In the genomic region with DNA sequence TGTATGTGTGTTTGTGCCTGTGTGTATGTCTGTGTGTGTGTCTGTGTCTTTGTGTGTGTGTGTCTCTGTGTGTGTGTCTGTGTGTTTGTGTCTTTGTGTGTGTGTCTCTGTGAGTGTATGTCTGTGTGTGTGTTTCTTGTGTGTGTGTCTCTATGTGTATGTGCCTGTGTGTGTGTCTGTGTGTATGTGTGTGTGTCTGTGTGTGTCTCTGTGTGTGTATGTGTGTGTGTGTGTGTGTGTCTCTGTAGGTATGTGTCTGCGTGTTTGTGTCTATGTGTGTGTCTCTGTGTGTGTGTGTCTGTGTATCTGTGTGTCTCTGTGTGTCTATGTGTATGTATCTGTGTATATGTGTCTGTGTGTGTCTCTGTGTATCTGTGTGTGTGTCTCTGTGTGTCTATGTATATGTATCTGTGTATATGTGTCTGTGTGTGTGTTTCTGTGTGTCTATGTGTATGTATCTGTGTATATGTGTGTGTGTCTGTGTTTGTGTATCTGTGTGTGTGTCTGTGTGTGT, we compare ENCODE assay signal across 1 cellular context.
TF ChIP-seq lines count a peak whose summit lies in the region.

No MANE protein-coding gene starts in this region.

TF ChIP-seq in HEK293, 187 proteins besides CTCF, POLR2A, EP300 and RAD21 (continued from another document):
- TF ChIP-seq, protein P1, sequence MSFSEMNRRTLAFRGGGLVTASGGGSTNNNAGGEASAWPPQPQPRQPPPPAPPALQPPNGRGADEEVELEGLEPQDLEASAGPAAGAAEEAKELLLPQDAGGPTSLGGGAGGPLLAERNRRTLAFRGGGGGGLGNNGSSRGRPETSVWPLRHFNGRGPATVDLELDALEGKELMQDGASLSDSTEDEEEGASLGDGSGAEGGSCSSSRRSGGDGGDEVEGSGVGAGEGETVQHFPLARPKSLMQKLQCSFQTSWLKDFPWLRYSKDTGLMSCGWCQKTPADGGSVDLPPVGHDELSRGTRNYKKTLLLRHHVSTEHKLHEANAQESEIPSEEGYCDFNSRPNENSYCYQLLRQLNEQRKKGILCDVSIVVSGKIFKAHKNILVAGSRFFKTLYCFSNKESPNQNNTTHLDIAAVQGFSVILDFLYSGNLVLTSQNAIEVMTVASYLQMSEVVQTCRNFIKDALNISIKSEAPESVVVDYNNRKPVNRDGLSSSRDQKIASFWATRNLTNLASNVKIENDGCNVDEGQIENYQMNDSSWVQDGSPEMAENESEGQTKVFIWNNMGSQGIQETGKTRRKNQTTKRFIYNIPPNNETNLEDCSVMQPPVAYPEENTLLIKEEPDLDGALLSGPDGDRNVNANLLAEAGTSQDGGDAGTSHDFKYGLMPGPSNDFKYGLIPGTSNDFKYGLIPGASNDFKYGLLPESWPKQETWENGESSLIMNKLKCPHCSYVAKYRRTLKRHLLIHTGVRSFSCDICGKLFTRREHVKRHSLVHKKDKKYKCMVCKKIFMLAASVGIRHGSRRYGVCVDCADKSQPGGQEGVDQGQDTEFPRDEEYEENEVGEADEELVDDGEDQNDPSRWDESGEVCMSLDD (tag by site-specific recombination; IDR thresholded peaks at IDR 0.05) = no peak
- TF ChIP-seq ZNF423 (tag by site-specific recombination; IDR thresholded peaks at IDR 0.05) = no peak
- TF ChIP-seq ZNF211 (tag by site-specific recombination; IDR thresholded peaks at IDR 0.05; ENCODE audit: low read depth) = no peak
- no peak for TF ChIP-seq ZNF433 (tag by site-specific recombination; IDR thresholded peaks at IDR 0.05; ENCODE audit: low read depth)
- TF ChIP-seq ZNF24 (tag by site-specific recombination; IDR thresholded peaks at IDR 0.05) = no peak
- TF ChIP-seq ZNF138 (tag by site-specific recombination; IDR thresholded peaks at IDR 0.05; ENCODE audit: borderline replicate concordance) = no peak
- no peak for TF ChIP-seq WT1 (tag by site-specific recombination; IDR thresholded peaks at IDR 0.05)
- TF ChIP-seq GLI4 (tag by site-specific recombination; IDR thresholded peaks at IDR 0.05) = 0 out of 2 replicates have a peak, but pooled peaks have one; percentile 64
- no peak for TF ChIP-seq SETDB1 (IDR thresholded peaks at IDR 0.05; ENCODE audit: insufficient read length, low read length)
- no peak for TF ChIP-seq ZNF10 (tag by site-specific recombination; IDR thresholded peaks at IDR 0.05)
- TF ChIP-seq, protein P2, sequence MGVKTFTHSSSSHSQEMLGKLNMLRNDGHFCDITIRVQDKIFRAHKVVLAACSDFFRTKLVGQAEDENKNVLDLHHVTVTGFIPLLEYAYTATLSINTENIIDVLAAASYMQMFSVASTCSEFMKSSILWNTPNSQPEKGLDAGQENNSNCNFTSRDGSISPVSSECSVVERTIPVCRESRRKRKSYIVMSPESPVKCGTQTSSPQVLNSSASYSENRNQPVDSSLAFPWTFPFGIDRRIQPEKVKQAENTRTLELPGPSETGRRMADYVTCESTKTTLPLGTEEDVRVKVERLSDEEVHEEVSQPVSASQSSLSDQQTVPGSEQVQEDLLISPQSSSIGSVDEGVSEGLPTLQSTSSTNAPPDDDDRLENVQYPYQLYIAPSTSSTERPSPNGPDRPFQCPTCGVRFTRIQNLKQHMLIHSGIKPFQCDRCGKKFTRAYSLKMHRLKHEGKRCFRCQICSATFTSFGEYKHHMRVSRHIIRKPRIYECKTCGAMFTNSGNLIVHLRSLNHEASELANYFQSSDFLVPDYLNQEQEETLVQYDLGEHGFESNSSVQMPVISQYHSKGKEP (tag by site-specific recombination; IDR thresholded peaks at IDR 0.05) = no peak
- no peak for TF ChIP-seq KLF9 (tag by site-specific recombination; IDR thresholded peaks at IDR 0.05; ENCODE audit: low read depth)
- TF ChIP-seq HOXD13 (CRISPR knock-in tag; IDR thresholded peaks at IDR 0.05; ENCODE audit: borderline replicate concordance) = 0 out of 2 replicates have a peak, but pooled peaks have one; percentile 65
- TF ChIP-seq ZNF114 (tag by site-specific recombination; IDR thresholded peaks at IDR 0.05) = 0 out of 2 replicates have a peak, but pooled peaks have one; percentile 50
- TF ChIP-seq, protein P3, sequence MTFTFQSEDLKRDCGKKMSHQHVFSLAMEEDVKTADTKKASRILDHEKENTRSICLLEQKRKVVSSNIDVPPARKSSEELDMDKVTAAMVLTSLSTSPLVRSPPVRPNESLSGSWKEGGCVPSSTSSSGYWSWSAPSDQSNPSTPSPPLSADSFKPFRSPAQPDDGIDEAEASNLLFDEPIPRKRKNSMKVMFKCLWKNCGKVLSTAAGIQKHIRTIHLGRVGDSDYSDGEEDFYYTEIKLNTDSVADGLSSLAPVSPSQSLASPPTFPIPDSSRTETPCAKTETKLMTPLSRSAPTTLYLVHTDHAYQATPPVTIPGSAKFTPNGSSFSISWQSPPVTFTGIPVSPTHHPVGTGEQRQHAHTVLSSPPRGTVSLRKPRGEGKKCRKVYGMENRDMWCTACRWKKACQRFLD (tag by site-specific recombination; IDR thresholded peaks at IDR 0.05) = 0 out of 2 replicates have a peak, but pooled peaks have one; percentile 7
- no peak for TF ChIP-seq KLF8 (tag by site-specific recombination; IDR thresholded peaks at IDR 0.05)
- no peak for TF ChIP-seq ZNF184 (tag by site-specific recombination; IDR thresholded peaks at IDR 0.05)
- no peak for TF ChIP-seq TCF7L2 (IDR thresholded peaks at IDR 0.05; ENCODE audit: borderline replicate concordance, low read depth, low read length)
